8 cellular contexts compared by ENCODE assay signal in the genomic region with DNA sequence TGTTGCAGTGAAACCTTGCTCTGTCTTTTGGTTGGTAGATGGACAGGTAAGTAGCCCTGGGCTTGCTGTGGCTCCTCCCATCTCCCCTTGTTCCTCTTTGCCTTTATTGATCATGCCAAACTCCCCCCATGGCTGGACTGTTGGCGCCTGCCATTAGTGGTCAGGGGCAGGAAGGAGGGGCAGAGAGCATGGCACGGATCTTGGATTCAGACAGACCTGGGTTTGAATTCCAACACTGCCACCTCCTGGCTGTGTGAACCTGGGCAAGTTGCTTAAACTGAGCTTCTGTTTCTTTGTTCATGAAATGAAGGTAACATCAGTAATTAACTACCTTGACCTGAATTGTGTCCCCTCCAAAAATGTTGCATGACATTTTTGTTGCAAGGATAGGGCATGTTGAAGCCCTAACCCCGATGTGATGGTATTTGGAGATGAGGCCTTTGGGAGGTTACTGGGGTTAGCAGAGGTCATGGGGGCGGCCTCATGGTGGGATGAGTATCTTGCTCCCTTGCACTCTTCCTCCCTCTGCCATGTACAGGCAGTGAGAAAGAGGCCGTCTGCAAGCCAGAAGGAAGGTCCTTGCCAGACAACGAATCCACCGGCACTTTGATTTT. TPM values are rescaled to one million over a fixed set of nuclear protein-coding genes. Genes with fewer than 3 reads are reported as not detected.
DNase-seq lines count a peak whose midpoint lies in the region; ATAC-seq and TF ChIP-seq lines count a peak whose summit lies in the region.

No MANE protein-coding gene starts in this region.

- no peak overlapping the region for H3K27ac Mint-ChIP-seq in brain
- H3K27ac Mint-ChIP-seq in mesothelial cell of epicardium, result no peak overlapping the region
- no peak overlapping the region for H3K27ac Mint-ChIP-seq in CD8-positive, alpha-beta T cell

- H3K4me3 ChIP-seq in CD8-positive, alpha-beta T cell (ENCODE audit: low read depth, low read length), result no peak overlapping the region

- H3K27ac ChIP-seq in CD8-positive, alpha-beta T cell (ENCODE audit: low read depth, low read length), result no peak overlapping the region

- H3K27me3 Mint-ChIP-seq in brain, result no peaks in the 10 kb centered on the region
- H3K27me3 Mint-ChIP-seq in mesothelial cell of epicardium (ENCODE audit: low read depth), result peaks cover 32% of the 10 kb centered on the region
- H3K27me3 Mint-ChIP-seq in CD8-positive, alpha-beta T cell (ENCODE audit: low read depth), result no peaks in the 10 kb centered on the region

- TF ChIP-seq CTCF in GM20000 (IDR thresholded peaks at IDR 0.05; ENCODE audit: extremely low read depth, missing control alignments) (peak; percentile 51), brain (conservative IDR thresholded peaks at IDR 0.05) (peak; percentile 66 to 72), mesothelial cell of epicardium (IDR thresholded peaks at IDR 0.05; ENCODE audit: unreplicated experiment) (no peak)
- no peak for TF ChIP-seq CTCF in CD8-positive, alpha-beta T cell (IDR thresholded peaks at IDR 0.05)

- H3K27me3 ChIP-seq in CD8-positive, alpha-beta T cell (ENCODE audit: insufficient read depth, low read length), result no peaks in the 10 kb centered on the region

- in situ Hi-C loops in Caki2 (cut with HindIII; ENCODE audit: low pct_unique_long_range_greater_than_20kb, low sequenced_read_pairs), result no loop called here

- no peak for ATAC-seq in CD8-positive, alpha-beta T cell
- no peak for ATAC-seq in HG02763 (IDR thresholded peaks at IDR 0.05; ENCODE audit: unreplicated experiment)

- H3K9me3 ChIP-seq in CD8-positive, alpha-beta T cell (ENCODE audit: low read length), result no peaks in the 10 kb centered on the region

- H3K36me3 ChIP-seq in CD8-positive, alpha-beta T cell (ENCODE audit: insufficient read depth, low read length), result no peaks in the 10 kb centered on the region

- H3K4me1 Mint-ChIP-seq in brain, result peaks cover 22% of the 10 kb centered on the region
- H3K4me1 Mint-ChIP-seq in mesothelial cell of epicardium, result peaks cover 8% of the 10 kb centered on the region
- peaks cover 12% of the 10 kb centered on the region for H3K4me1 Mint-ChIP-seq in CD8-positive, alpha-beta T cell (ENCODE audit: low read depth)

- POLR2A ChIA-PET in CD8-positive, alpha-beta T cell (lab: Charles Lee), result no interaction called here

- intact Hi-C loops in CD8-positive, alpha-beta T cell (cut with DNase I, micrococcal nuclease), result loop anchor here (5.0 to 10.0 kb wide), 5 partner anchors 82 to 522 kb away; a partner anchor contains a TSS

- H3K36me3 Mint-ChIP-seq in brain (no peaks in the 10 kb centered on the region), mesothelial cell of epicardium (no peaks in the 10 kb centered on the region)
- peaks cover 2% of the 10 kb centered on the region for H3K36me3 Mint-ChIP-seq in CD8-positive, alpha-beta T cell

- DNase-seq in Caki2 (ENCODE audit: low read depth) (peak; percentile 45), GM20000 (ENCODE audit: low spot score) (peak; percentile 41), NCI-H2196 (lab: John Stamatoyannopoulos, UW; ENCODE audit: unreplicated experiment) (peak; percentile 69), lung microvascular endothelial cell (ENCODE audit: low read depth in 2 of 2) (peak; percentile 64 to 80), mesothelial cell of epicardium (ENCODE audit: low spot score in 2 of 2, unreplicated experiment in 2 of 2) (no peak)
- DNase-seq in CD8-positive, alpha-beta T cell, result no peak

- no peak overlapping the region for H3K4me3 Mint-ChIP-seq in brain
- no peak overlapping the region for H3K4me3 Mint-ChIP-seq in mesothelial cell of epicardium
- no peak overlapping the region for H3K4me3 Mint-ChIP-seq in CD8-positive, alpha-beta T cell

- CTCF ChIA-PET in CD8-positive, alpha-beta T cell (lab: Charles Lee), result interaction anchor here (1.4 to 1.6 kb wide), 2 partner anchors 16 to 253 kb away, joined by 3 to 7 read pairs; no protein-coding TSS in a partner anchor

- peaks cover 11% of the 10 kb centered on the region for H3K4me1 ChIP-seq in CD8-positive, alpha-beta T cell (ENCODE audit: insufficient read depth, low read length)

- peaks cover 0 to 10% (median 0%) of the 10 kb centered on the region in 5 experiments for H3K9me3 Mint-ChIP-seq in brain
- H3K9me3 Mint-ChIP-seq in mesothelial cell of epicardium, result no peaks in the 10 kb centered on the region
- H3K9me3 Mint-ChIP-seq in CD8-positive, alpha-beta T cell, result no peaks in the 10 kb centered on the region

RNA-seq across cellular contexts. Expression of a gene that starts 6.0 kb away (rescaled TPM):
- total RNA-seq in Caki2 (2014; rRNA removed; shearing (Covaris generic); ENCODE audit: low replicate concordance), result 1.2 TPM in 1 of 2 replicates, not detected in the other
- 5.2 TPM for polyA plus RNA-seq in brain (ENCODE audit: insufficient read depth, low read depth, low replicate concordance)
- total RNA-seq in lung microvascular endothelial cell, result 0.65 and 0.79 TPM in 2 replicates
- total RNA-seq in mesothelial cell of epicardium, result 4.8 to 5.1 TPM (median 5.0 TPM) in 3 replicates
- 1 to 10 TPM; 1.1 to 1.8 TPM for total RNA-seq in CD8-positive, alpha-beta T cell

Comparison
In these comparisons a context has a peak if more than half of its experiments do, and no peak if none do; other contexts are left out.
1. DNase-seq: peak in Caki2 (single experiment), GM20000 (single experiment), NCI-H2196 (single experiment) and lung microvascular endothelial cell (2 of 2); none in mesothelial cell of epicardium (0 of 2) and CD8-positive, alpha-beta T cell (0 of 7).
2. CTCF ChIP-seq: peak in GM20000 (single experiment) and brain (2 of 2); none in mesothelial cell of epicardium (single experiment) and CD8-positive, alpha-beta T cell (single experiment).